Comparison of ENCODE assay signal across 19 cellular contexts in genomic region chr1:78088486-78088885, GRCh38. TPM values are rescaled to one million over a fixed set of nuclear protein-coding genes. Genes with fewer than 3 reads are reported as not detected.
DNase-seq lines count a peak whose midpoint lies in the region; ATAC-seq, FAIRE-seq and TF ChIP-seq lines count a peak whose summit lies in the region.
"Had no signal": no experiment of that assay in that cellular context is flagged by ENCODE, and none has a peak within 500 bp of the region (broad histone marks: within the 10 kb centered on the region; RNA-seq: fewer than 3 reads in every experiment).

No MANE protein-coding gene starts in this region.

- no peaks in the 10 kb centered on the region for H3K27me3 Mint-ChIP-seq in endothelial cell (ENCODE audit: unreplicated experiment)

- POLR2A ChIA-PET in HepG2 (lab: Yijun Ruan, JAX): no interaction called here

- no peak for FAIRE-seq in HepG2 (lab: Jason Lieb, UNC)
- FAIRE-seq: RCC 7860 had no signal

- no peaks in the 10 kb centered on the region for H3K9me3 Mint-ChIP-seq in endothelial cell (ENCODE audit: unreplicated experiment)

- in situ Hi-C loops in HepG2 (cut with HindIII; ENCODE audit: extremely low pct_ligation_motif_present, low pct_unique_long_range_greater_than_20kb): no loop called here

- no peak overlapping the region for H3K4me2 ChIP-seq in HepG2 (ENCODE audit: low read depth, low read length)

- TF ChIP-seq CTCF in HepG2 (CRISPR knock-in tag; IDR thresholded peaks at IDR 0.05) (no peak), endothelial cell (IDR thresholded peaks at IDR 0.05; ENCODE audit: unreplicated experiment) (no peak)

- peaks cover 12% of the 10 kb centered on the region for H3K4me1 ChIP-seq in HepG2 (ENCODE audit: insufficient read depth, low read length)

- no peaks in the 10 kb centered on the region for H3K27me3 ChIP-seq in HepG2 (ENCODE audit: control insufficient read depth in 1 of 2, insufficient read depth in 2 of 2, low read length in 2 of 2)
- H3K27me3 ChIP-seq: MG63 had no signal

- DNase-seq in HepG2 (ENCODE audit: low spot score): no peak
- no peak for DNase-seq in EL
- DNase-seq in endothelial cell (ENCODE audit: low spot score): no peak
- DNase-seq: CD4-positive, CD25-positive, alpha-beta regulatory T cell; DMS53; GM23248; MG63; NCI-H1105; NCI-H1694 treated with DMSO at 0.1 percent for 48 hours; SHP77 treated with DMSO at 0.1 percent for 48 hours; T-helper 17 cell had no signal

- no peak overlapping the region for H3K27ac ChIP-seq in HepG2 (ENCODE audit: extremely low read length, insufficient read depth, low read length)
- H3K27ac ChIP-seq: GM23248 had no signal

- no peak overlapping the region for H3K9ac ChIP-seq in HepG2 (ENCODE audit: insufficient read depth, low read depth, low read length)
- H3K9ac ChIP-seq: GM23248 had no signal

- TF ChIP-seq POLR2A in HepG2 (IDR thresholded peaks at IDR 0.05; ENCODE audit: insufficient read depth in 1 of 2, low read depth in 2 of 2, low read length in 2 of 2): no peak

- no peak overlapping the region for H2AFZ ChIP-seq in HepG2 (ENCODE audit: low read length)
- H2AFZ ChIP-seq: GM23248 had no signal

- peaks cover 6% of the 10 kb centered on the region for H3K36me3 Mint-ChIP-seq in endothelial cell (ENCODE audit: low read depth, unreplicated experiment)
- H3K36me3 Mint-ChIP-seq: CD4-positive, CD25-positive, alpha-beta regulatory T cell had no signal

- peaks cover 1 to 4% of the 10 kb centered on the region in 2 experiments; a peak in 2 of 5 replicates for H3K36me3 ChIP-seq in HepG2 (replicated peaks in 1 of 2; ENCODE audit: control insufficient read depth in 1 of 2, insufficient read depth in 2 of 2, low read length in 2 of 2)
- H3K36me3 ChIP-seq: MG63 had no signal

- intact Hi-C loops in HepG2 (cut with micrococcal nuclease; ENCODE audit: unreplicated experiment): no loop called here

- H3K27ac Mint-ChIP-seq in endothelial cell (ENCODE audit: unreplicated experiment): no peak overlapping the region
- H3K27ac Mint-ChIP-seq: CD4-positive, CD25-positive, alpha-beta regulatory T cell; T-helper 17 cell had no signal

- no peaks in the 10 kb centered on the region for H4K20me1 ChIP-seq in HepG2 (ENCODE audit: insufficient read depth, low read length)

- ATAC-seq in GM18907 (IDR thresholded peaks at IDR 0.05; ENCODE audit: unreplicated experiment): peak; percentile 55
- ATAC-seq in HG02759 (IDR thresholded peaks at IDR 0.05; ENCODE audit: unreplicated experiment): peak; percentile 55
- ATAC-seq in HG03354 (IDR thresholded peaks at IDR 0.05; ENCODE audit: poor library complexity, severe bottlenecking, unreplicated experiment): peak; percentile 58
- ATAC-seq in HepG2: peak; percentile 55
- ATAC-seq in GM18858 (IDR thresholded peaks at IDR 0.05; ENCODE audit: unreplicated experiment): no peak
- ATAC-seq: HCT116, T-helper 17 cell had no signal

- peaks cover 4% of the 10 kb centered on the region for H3K79me2 ChIP-seq in HepG2 (ENCODE audit: insufficient read depth, low read length)

- no peak for TF ChIP-seq RAD21 in HepG2 (CRISPR knock-in tag; IDR thresholded peaks at IDR 0.05)

- H3K4me1 Mint-ChIP-seq in endothelial cell (ENCODE audit: unreplicated experiment): peaks cover 15% of the 10 kb centered on the region
- H3K4me1 Mint-ChIP-seq: CD4-positive, CD25-positive, alpha-beta regulatory T cell had no signal

- CTCF ChIA-PET in HepG2 (lab: Yijun Ruan, JAX; ENCODE audit: low intra/inter-chr PET ratio, low total read pairs): no interaction called here

- no peak overlapping the region for H3K4me3 Mint-ChIP-seq in endothelial cell (ENCODE audit: unreplicated experiment)
- H3K4me3 Mint-ChIP-seq: CD4-positive, CD25-positive, alpha-beta regulatory T cell; T-helper 17 cell had no signal

- peaks cover 14% of the 10 kb centered on the region for H3K9me3 ChIP-seq in HepG2 (ENCODE audit: low read length)

- no TSS peak for BruUV-seq in HepG2 (replicated peaks; lab: Mats Ljungman, UMichigan)

- TF ChIP-seq EP300 in HepG2 (IDR thresholded peaks at IDR 0.05; ENCODE audit: low read depth in 2 of 2, low read length in 2 of 2): no peak
- no peak for TF ChIP-seq EP300 in HepG2 (CRISPR knock-in tag; IDR thresholded peaks at IDR 0.05; ENCODE audit: borderline replicate concordance)

- no peak overlapping the region for H3K4me3 ChIP-seq in HepG2 (replicated peaks in 1 of 3; ENCODE audit: insufficient read depth in 1 of 3, low read depth in 2 of 3, low read length in 3 of 3)
- H3K4me3 ChIP-seq: GM23248, MG63 had no signal

TF ChIP-seq in HepG2, 621 proteins besides CTCF, POLR2A, EP300 and RAD21:
- no peak for TF ChIP-seq DBP (CRISPR knock-in tag; IDR thresholded peaks at IDR 0.05; ENCODE audit: not compliant biosample characterization)
- TF ChIP-seq REXO4 (CRISPR knock-in tag; IDR thresholded peaks at IDR 0.05; ENCODE audit: borderline replicate concordance): no peak
- no peak for TF ChIP-seq ZKSCAN1 (IDR thresholded peaks at IDR 0.05; ENCODE audit: low read length)
- TF ChIP-seq TCF7L2 (IDR thresholded peaks at IDR 0.05; ENCODE audit: low read depth, low read length): no peak
- no peak for TF ChIP-seq ISL2 (CRISPR knock-in tag; IDR thresholded peaks at IDR 0.05)
- TF ChIP-seq NFRKB (IDR thresholded peaks at IDR 0.05): no peak
- no peak for TF ChIP-seq ELF3 (CRISPR knock-in tag; IDR thresholded peaks at IDR 0.05)

RNA-seq across cellular contexts. Expression of gene GIPC2, which starts 42.7 kb away (rescaled TPM):
- total RNA-seq in HepG2 (2016; rRNA removed; fragmentation: Illumina TruSeq; extraction: Trizol) (21.6 and 39.7 TPM in 2 replicates), endothelial cell (ENCODE audit: unreplicated experiment) (2.9 TPM)
- 2.0 and 2.2 TPM in 2 replicates for total RNA-seq in HepG2 (2016; cell fraction: cytosol; rRNA removed; fragmentation: Illumina TruSeq; extraction: Trizol; ENCODE audit: low read depth)
- total RNA-seq in HepG2 (2016; cell fraction: insoluble cytoplasmic fraction; rRNA removed; fragmentation: Illumina TruSeq; extraction: Trizol): 22.5 and 39.5 TPM in 2 replicates
- 8.3 and 9.4 TPM in 2 replicates for total RNA-seq in HepG2 (2016; cell fraction: membrane; rRNA removed; fragmentation: Illumina TruSeq; extraction: Trizol)
- total RNA-seq in HepG2 (2016; cell fraction: nucleus; rRNA removed; fragmentation: Illumina TruSeq; extraction: Trizol): 21.2 and 21.7 TPM in 2 replicates
- 5.1 and 6.1 TPM in 2 replicates for polyA plus RNA-seq in HepG2 (2011; rRNA removed)
- 2.9 and 4.8 TPM in 2 replicates for polyA plus RNA-seq in HepG2 (2011; cell fraction: cytosol; rRNA removed)
- 2.7 and 4.2 TPM in 2 replicates for polyA plus RNA-seq in HepG2 (2011; cell fraction: nucleus; rRNA removed)
- polyA plus RNA-seq in HepG2 (2012): 10.6 and 16.9 TPM in 2 replicates
- 1.9 and 2.2 TPM in 2 replicates for polyA plus RNA-seq in HepG2 (2016; cell fraction: cytosol; fragmentation: Illumina TruSeq; extraction: Trizol; ENCODE audit: low read depth)
- polyA plus RNA-seq in HepG2 (2016; cell fraction: insoluble cytoplasmic fraction; fragmentation: Illumina TruSeq; extraction: Trizol; ENCODE audit: low read depth): 39.5 and 45.6 TPM in 2 replicates
- polyA plus RNA-seq in HepG2 (2016; cell fraction: membrane; fragmentation: Illumina TruSeq; extraction: Trizol; ENCODE audit: low read depth): 6.7 and 7.1 TPM in 2 replicates
- polyA plus RNA-seq in HepG2 (2016; cell fraction: nucleus; fragmentation: Illumina TruSeq; extraction: Trizol; ENCODE audit: insufficient read depth, low read depth): 14.6 and 15.7 TPM in 2 replicates
- 3.5 TPM in 1 of 2 replicates, not detected in the other for polyA minus RNA-seq in HepG2 (2011; rRNA and poly(A)+ RNA removed; ENCODE audit: low replicate concordance)
- 6.9 and 7.6 TPM in 2 replicates for polyA minus RNA-seq in HepG2 (2011; cell fraction: cytosol; rRNA and poly(A)+ RNA removed)
- polyA minus RNA-seq in HepG2 (2011; cell fraction: nucleus; rRNA and poly(A)+ RNA removed): 27.6 and 32.6 TPM in 2 replicates
- total RNA-seq: A673; CD4-positive, CD25-positive, alpha-beta regulatory T cell; NCI-H460 had no signal
